In genomic region chr5:76861616-76862015, GRCh38 we compare ENCODE assay signal across 2 cellular contexts.
TF ChIP-seq lines count a peak whose summit lies in the region.

No MANE protein-coding gene starts in this region.

TF ChIP-seq in SK-N-SH treated with all-trans-retinoic acid at 6 μM for 48 hours, 23 proteins besides CTCF, POLR2A, EP300 and RAD21 (continued from another document):
- no peak for TF ChIP-seq RARB (CRISPR knock-in tag; IDR thresholded peaks at IDR 0.05)

TF ChIP-seq in SK-N-SH, 30 proteins besides CTCF, POLR2A, EP300 and RAD21:
- TF ChIP-seq PBX3 (IDR thresholded peaks at IDR 0.05) (no peak), NFIC (IDR thresholded peaks at IDR 0.05; ENCODE audit: borderline replicate concordance) (no peak), REST (IDR thresholded peaks at IDR 0.05; ENCODE audit: low read depth, low read length) (no peak), FOXJ3 (CRISPR knock-in tag; IDR thresholded peaks at IDR 0.05) (no peak), EZH2phosphoT487 (IDR thresholded peaks at IDR 0.05; ENCODE audit: borderline replicate concordance, low read depth) (no peak), MEF2A (IDR thresholded peaks at IDR 0.05; ENCODE audit: borderline replicate concordance, low read depth) (no peak), GATA2 (CRISPR knock-in tag; IDR thresholded peaks at IDR 0.05) (no peak), RXRA (IDR thresholded peaks at IDR 0.05; ENCODE audit: borderline replicate concordance, low read depth) (no peak)
